Comparison of ENCODE assay signal across 1 cellular context in the genomic region with DNA sequence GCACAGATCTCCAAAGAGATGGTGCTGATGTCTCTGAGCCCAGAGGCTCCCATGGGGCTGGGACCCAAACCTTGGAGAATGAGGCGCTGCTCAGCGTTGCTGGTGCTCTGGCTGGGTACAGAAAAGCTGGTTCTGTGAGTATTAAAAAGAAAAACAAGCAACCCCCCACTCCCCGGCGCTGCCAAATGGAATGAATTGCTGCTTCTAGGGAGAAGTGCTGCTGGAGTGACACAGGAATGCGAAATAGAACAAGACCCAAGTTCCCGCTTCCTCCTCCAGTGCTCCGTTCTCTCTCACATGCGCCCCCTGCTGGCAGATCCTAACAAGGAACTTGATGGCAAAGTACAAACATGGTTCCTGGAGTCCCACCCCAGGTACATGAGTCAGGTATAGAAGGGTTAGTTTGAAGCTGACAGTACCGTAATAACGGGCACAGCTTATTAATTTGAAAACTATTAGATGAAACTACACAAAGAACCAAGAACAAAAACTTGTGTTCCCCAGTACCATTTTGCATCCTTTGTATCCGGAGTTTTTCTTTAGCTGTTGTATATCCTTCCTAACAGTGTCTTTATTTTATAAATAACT.
TF ChIP-seq lines count a peak whose summit lies in the region.

No MANE protein-coding gene starts in this region.

TF ChIP-seq in H1, 55 proteins besides CTCF, POLR2A, EP300 and RAD21 (continued from another document):
- TF ChIP-seq POLR2AphosphoS5 (IDR thresholded peaks at IDR 0.05; ENCODE audit: low read depth, low read length) (0 out of 2 replicates have a peak, but pooled peaks have one; percentile 38), TAF1 (IDR thresholded peaks at IDR 0.05; ENCODE audit: low read depth, low read length) (peak; percentile 58), SUZ12 (IDR thresholded peaks at IDR 0.05; ENCODE audit: low read length) (no peak), NRF1 (IDR thresholded peaks at IDR 0.05; ENCODE audit: low read depth, low read length) (no peak), CBX8 (IDR thresholded peaks at IDR 0.05; ENCODE audit: borderline replicate concordance, low read depth, low read length) (no peak), SIX5 (IDR thresholded peaks at IDR 0.05; ENCODE audit: low read depth, low read length) (no peak), CHD2 (IDR thresholded peaks at IDR 0.05; ENCODE audit: low read length) (no peak), ASH2L (IDR thresholded peaks at IDR 0.05; ENCODE audit: low read length) (peak; percentile 41), TEAD4 (IDR thresholded peaks at IDR 0.05; ENCODE audit: low read depth, low read length) (peak; percentile 80), RFX5 (IDR thresholded peaks at IDR 0.05; ENCODE audit: borderline replicate concordance, low read depth, low read length) (no peak), BRCA1 (IDR thresholded peaks at IDR 0.05; ENCODE audit: low read depth, low read length) (no peak), KDM5A (IDR thresholded peaks at IDR 0.05; ENCODE audit: low read length) (no peak), RXRA (IDR thresholded peaks at IDR 0.05; ENCODE audit: insufficient read depth, low read depth, low read length) (no peak), BCL11A (IDR thresholded peaks at IDR 0.05; ENCODE audit: low read depth in 2 of 2, low read length in 2 of 2) (no peak), GTF2F1 (IDR thresholded peaks at IDR 0.05; ENCODE audit: borderline replicate concordance, low read depth, low read length) (no peak), KDM1A (IDR thresholded peaks at IDR 0.05; ENCODE audit: borderline replicate concordance, low read length) (no peak; the same call in 1 of the 2 replicates), RBBP5 (IDR thresholded peaks at IDR 0.05; ENCODE audit: borderline replicate concordance, low read depth, low read length) (no peak), SP1 (IDR thresholded peaks at IDR 0.05; ENCODE audit: low read depth, low read length) (0 out of 2 replicates have a peak, but pooled peaks have one; percentile 28), TAF7 (optimal IDR thresholded peaks at IDR 0.05; ENCODE audit: borderline replicate concordance, low read depth, low read length) (peak; percentile 37), CHD1 (IDR thresholded peaks at IDR 0.05; ENCODE audit: low read depth, low read length) (no peak), CREB1 (IDR thresholded peaks at IDR 0.05) (0 out of 2 replicates have a peak, but pooled peaks have one; percentile 11), CTBP2 (IDR thresholded peaks at IDR 0.05; ENCODE audit: borderline replicate concordance, insufficient read depth, insufficient read length, low read length) (no peak), GABPA (IDR thresholded peaks at IDR 0.05; ENCODE audit: borderline replicate concordance, insufficient read depth, low read length) (no peak), HDAC2 (IDR thresholded peaks at IDR 0.05; ENCODE audit: borderline replicate concordance in 1 of 2, low read depth in 2 of 2, low read length in 2 of 2) (0 out of 4 replicates have a peak, but pooled peaks of 1 of the 2 experiments have one; percentile 23)
- TF ChIP-seq, protein P1, sequence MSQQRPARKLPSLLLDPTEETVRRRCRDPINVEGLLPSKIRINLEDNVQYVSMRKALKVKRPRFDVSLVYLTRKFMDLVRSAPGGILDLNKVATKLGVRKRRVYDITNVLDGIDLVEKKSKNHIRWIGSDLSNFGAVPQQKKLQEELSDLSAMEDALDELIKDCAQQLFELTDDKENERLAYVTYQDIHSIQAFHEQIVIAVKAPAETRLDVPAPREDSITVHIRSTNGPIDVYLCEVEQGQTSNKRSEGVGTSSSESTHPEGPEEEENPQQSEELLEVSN (IDR thresholded peaks at IDR 0.05): no peak
- TF ChIP-seq, protein P2, sequence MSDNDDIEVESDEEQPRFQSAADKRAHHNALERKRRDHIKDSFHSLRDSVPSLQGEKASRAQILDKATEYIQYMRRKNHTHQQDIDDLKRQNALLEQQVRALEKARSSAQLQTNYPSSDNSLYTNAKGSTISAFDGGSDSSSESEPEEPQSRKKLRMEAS (IDR thresholded peaks at IDR 0.05): 0 out of 2 replicates have a peak, but pooled peaks have one; percentile 22
